ENCODE assay signal across 21 cellular contexts in genomic region chr11:55503449-55503848, GRCh38. TPM values are rescaled to one million over a fixed set of nuclear protein-coding genes. Genes with fewer than 3 reads are reported as not detected.
"Had no signal": no experiment of that assay in that cellular context is flagged by ENCODE, and none has a peak within 500 bp of the region (broad histone marks: within the 10 kb centered on the region; RNA-seq: fewer than 3 reads in every experiment).

No MANE protein-coding gene starts in this region.

- H3K4me1 ChIP-seq: breast epithelium, psoas muscle, sigmoid colon had no signal

- H3K4me3 ChIP-seq: breast epithelium, psoas muscle, sigmoid colon had no signal

- H3K27me3 ChIP-seq: breast epithelium, sigmoid colon had no signal

- DNase-seq: activated CD4-positive, alpha-beta T cell treated with anti-CD3 and anti-CD28 coated beads, Interleukin-2, amount 50 U/mL, for 4 hours; activated effector memory CD4-positive, alpha-beta T cell treated with anti-CD3 and anti-CD28 coated beads, Interleukin-2, amount 50 U/mL, for 16 hours; activated T-cell treated with anti-CD3 and anti-CD28 coated beads, Interleukin-2, amount 50 U/mL, for 4 hours; hippocampal formation; kidney glomerular epithelial cell; nephron progenitor cell; psoas muscle; sigmoid colon; stimulated activated CD4-positive, alpha-beta T cell treated with anti-CD3 and anti-CD28 coated beads, Interleukin-2, amount 100 ng/mL, for 24 hours; stimulated activated naive CD4-positive, alpha-beta T cell; substantia nigra; trophoblast cell had no signal

- H3K27ac ChIP-seq: breast epithelium, psoas muscle, sigmoid colon had no signal

- H3K36me3 ChIP-seq: sigmoid colon had no signal

- H3K9me3 ChIP-seq: psoas muscle had no signal

- ATAC-seq: activated CD4-positive, CD25-positive, alpha-beta regulatory T cell treated with anti-CD3 and anti-CD28 coated beads, Interleukin-2, amount 50 U/mL, for 24 hours; activated T-cell treated with anti-CD3 and anti-CD28 coated beads, Interleukin-2, amount 50 U/mL, for 4 hours; psoas muscle had no signal

RNA-seq across cellular contexts. Expression of gene OR4C15, which starts 50.8 kb away (rescaled TPM):
- total RNA-seq: activated T-cell treated with anti-CD3 and anti-CD28 coated beads, Interleukin-2, amount 50 U/mL, for 4 hours; breast epithelium; cerebellum; dermis microvascular lymphatic vessel endothelial cell; glomerular endothelial cell; lower leg skin; mesenteric fat pad; osteoblast; psoas muscle; sigmoid colon had no signal
- polyA plus RNA-seq: esophagus, psoas muscle, sigmoid colon had no signal
